ENCODE assay signal across 18 cellular contexts in genomic region chr12:9030776-9031175, GRCh38. TPM values are rescaled to one million over a fixed set of nuclear protein-coding genes. Genes with fewer than 3 reads are reported as not detected.
DNase-seq lines count a peak whose midpoint lies in the region; ATAC-seq and TF ChIP-seq lines count a peak whose summit lies in the region.
"Had no signal": no experiment of that assay in that cellular context is flagged by ENCODE, and none has a peak within 500 bp of the region (broad histone marks: within the 10 kb centered on the region; RNA-seq: fewer than 3 reads in every experiment).

No MANE protein-coding gene starts in this region.

- H2BK15ac ChIP-seq in H9 (ENCODE audit: low read depth, low read length) = no peak overlapping the region

- peaks cover 55% of the 10 kb centered on the region for H3K4me1 Mint-ChIP-seq in activated naive CD8-positive, alpha-beta T cell (ENCODE audit: low read depth)
- H3K4me1 Mint-ChIP-seq in activated naive CD8-positive, alpha-beta T cell treated with anti-CD3 and anti-CD28 coated beads for 36 hours = peaks cover 32% of the 10 kb centered on the region
- H3K4me1 Mint-ChIP-seq in H9 = peaks cover 5 to 9% of the 10 kb centered on the region in 2 experiments
- H3K4me1 Mint-ChIP-seq in effector memory CD8-positive, alpha-beta T cell (ENCODE audit: low read depth in 2 of 2) = peaks cover 37 to 52% of the 10 kb centered on the region in 2 donors
- H3K4me1 Mint-ChIP-seq in stimulated activated effector memory CD8-positive, alpha-beta T cell treated with anti-CD3 and anti-CD28 coated beads, Interleukin-12 subunit alpha, Interleukin-12 subunit beta, amount 100 ng/mL, for 72 hours = peaks cover 35% of the 10 kb centered on the region

- no CpG with 5 or more reads among the region's 2 CpGs for WGBS in H9 (ENCODE audit: extremely low coverage, insufficient read length, low lambda C conversion rate)

- no peak overlapping the region for H2BK5ac ChIP-seq in H9 (ENCODE audit: insufficient read length, low read length)

- peaks cover 6% of the 10 kb centered on the region for H3K9me3 Mint-ChIP-seq in activated naive CD8-positive, alpha-beta T cell (ENCODE audit: low read depth)
- H3K9me3 Mint-ChIP-seq in activated naive CD8-positive, alpha-beta T cell treated with anti-CD3 and anti-CD28 coated beads for 36 hours = peaks cover 12% of the 10 kb centered on the region
- H3K9me3 Mint-ChIP-seq in H9 = peaks cover 3% of the 10 kb centered on the region in 2 experiments; a peak in 2 of 5 replicates
- peaks cover 0 to 3% of the 10 kb centered on the region in 2 donors for H3K9me3 Mint-ChIP-seq in effector memory CD8-positive, alpha-beta T cell
- no peaks in the 10 kb centered on the region for H3K9me3 Mint-ChIP-seq in stimulated activated effector memory CD8-positive, alpha-beta T cell treated with anti-CD3 and anti-CD28 coated beads, Interleukin-12 subunit alpha, Interleukin-12 subunit beta, amount 100 ng/mL, for 72 hours

- ATAC-seq in effector memory CD8-positive, alpha-beta T cell (replicated peaks) = no peak
- ATAC-seq in stimulated activated effector memory CD8-positive, alpha-beta T cell treated with anti-CD3 and anti-CD28 coated beads, Interleukin-12 subunit alpha, Interleukin-12 subunit beta, amount 100 ng/mL, for 72 hours = no peak
- ATAC-seq: HepG2 had no signal

- TF ChIP-seq CTCF in H9 (conservative IDR thresholded peaks at IDR 0.05) = no peak

- H4K8ac ChIP-seq in H9 (replicated peaks; ENCODE audit: insufficient read length, low read depth, low read length) = no peak overlapping the region

- H3K27ac Mint-ChIP-seq in activated naive CD8-positive, alpha-beta T cell = peak overlapping the region; percentile 28
- no peak overlapping the region for H3K27ac Mint-ChIP-seq in activated naive CD8-positive, alpha-beta T cell treated with anti-CD3 and anti-CD28 coated beads for 36 hours
- peak overlapping the region in 2 of 3 experiments; percentile 18 to 42; a peak in 2 of 7 replicates for H3K27ac Mint-ChIP-seq in H9
- H3K27ac Mint-ChIP-seq in effector memory CD8-positive, alpha-beta T cell = peak overlapping the region; percentile 78 to 87
- H3K27ac Mint-ChIP-seq in stimulated activated effector memory CD8-positive, alpha-beta T cell treated with anti-CD3 and anti-CD28 coated beads, Interleukin-12 subunit alpha, Interleukin-12 subunit beta, amount 100 ng/mL, for 72 hours = peak overlapping the region; percentile 26

- H2BK120ac ChIP-seq in H9 (ENCODE audit: low read depth, low read length, poor library complexity, severe bottlenecking) = no peak overlapping the region

- H3K36me3 Mint-ChIP-seq in activated naive CD8-positive, alpha-beta T cell = peaks cover 16% of the 10 kb centered on the region
- peaks cover 19% of the 10 kb centered on the region for H3K36me3 Mint-ChIP-seq in activated naive CD8-positive, alpha-beta T cell treated with anti-CD3 and anti-CD28 coated beads for 36 hours
- peaks cover 2 to 8% (median 3%) of the 10 kb centered on the region in 3 experiments; a peak in 4 of 7 replicates for H3K36me3 Mint-ChIP-seq in H9 (ENCODE audit: insufficient read depth in 1 of 3, low read depth in 3 of 3)
- peaks cover 38% of the 10 kb centered on the region for H3K36me3 Mint-ChIP-seq in effector memory CD8-positive, alpha-beta T cell (ENCODE audit: insufficient read depth)
- H3K36me3 Mint-ChIP-seq in stimulated activated effector memory CD8-positive, alpha-beta T cell treated with anti-CD3 and anti-CD28 coated beads, Interleukin-12 subunit alpha, Interleukin-12 subunit beta, amount 100 ng/mL, for 72 hours = peaks cover 21% of the 10 kb centered on the region
- H3K36me3 Mint-ChIP-seq: CD14-positive monocyte had no signal

- no peaks in the 10 kb centered on the region for H3K79me1 ChIP-seq in H9 (ENCODE audit: insufficient read depth, low read depth, low read length, poor library complexity, severe bottlenecking)

- H3K4ac ChIP-seq in H9 (ENCODE audit: low read depth, low read length) = no peak overlapping the region

- H3K14ac ChIP-seq in H9 (ENCODE audit: insufficient read depth, low read length) = no peak overlapping the region

- no peak overlapping the region for H3T11ph ChIP-seq in H9 (ENCODE audit: low read length)

- H3K27ac ChIP-seq in H9 (ENCODE audit: insufficient read length, low read depth, low read length) = no peak overlapping the region
- H3K27ac ChIP-seq: SK-N-MC had no signal

- no peak overlapping the region for H2AFZ ChIP-seq in H9 (ENCODE audit: low read length)

- no peak overlapping the region for H3K9ac ChIP-seq in H9 (ENCODE audit: extremely low read depth, insufficient read length, low read length)

- no peak overlapping the region for H2BK20ac ChIP-seq in H9 (ENCODE audit: low read depth, low read length, poor library complexity, severe bottlenecking)

- H3K4me3 Mint-ChIP-seq in activated naive CD8-positive, alpha-beta T cell = no peak overlapping the region
- H3K4me3 Mint-ChIP-seq in activated naive CD8-positive, alpha-beta T cell treated with anti-CD3 and anti-CD28 coated beads for 36 hours = no peak overlapping the region
- no peak overlapping the region for H3K4me3 Mint-ChIP-seq in H9
- H3K4me3 Mint-ChIP-seq in effector memory CD8-positive, alpha-beta T cell = no peak overlapping the region
- H3K4me3 Mint-ChIP-seq in stimulated activated effector memory CD8-positive, alpha-beta T cell treated with anti-CD3 and anti-CD28 coated beads, Interleukin-12 subunit alpha, Interleukin-12 subunit beta, amount 100 ng/mL, for 72 hours = no peak overlapping the region
- H3K4me3 Mint-ChIP-seq: CD14-positive monocyte had no signal

- no peaks in the 10 kb centered on the region for H3K79me2 ChIP-seq in H9 (ENCODE audit: insufficient read depth, low read length)

- no peaks in the 10 kb centered on the region for H3K23me2 ChIP-seq in H9 (ENCODE audit: insufficient read length, low read depth, low read length, poor library complexity, severe bottlenecking)

- no peak overlapping the region for H3K18ac ChIP-seq in H9 (ENCODE audit: insufficient read length, low read depth, low read length)

- no peaks in the 10 kb centered on the region for H4K20me1 ChIP-seq in H9 (ENCODE audit: control insufficient read depth, insufficient read depth, insufficient read length)

- H3K27me3 ChIP-seq in H9 (ENCODE audit: insufficient read depth, low read length) = no peaks in the 10 kb centered on the region

- H3K23ac ChIP-seq in H9 (ENCODE audit: insufficient read length, low read depth, low read length) = no peak overlapping the region

- H3K9me3 ChIP-seq in H9 (ENCODE audit: control insufficient read depth, low read depth, low read length) = no peaks in the 10 kb centered on the region

- H2BK12ac ChIP-seq in H9 (ENCODE audit: insufficient read length, low read depth, low read length) = no peak overlapping the region

- H4K5ac ChIP-seq in H9 (ENCODE audit: insufficient read length, low read depth, low read length) = no peak overlapping the region

- no peak overlapping the region for H2AK5ac ChIP-seq in H9 (ENCODE audit: insufficient read length, low read length)

- no peak overlapping the region for H4K91ac ChIP-seq in H9 (ENCODE audit: insufficient read length, low read depth, low read length)

- H3K56ac ChIP-seq in H9 (ENCODE audit: insufficient read length, low read depth, low read length) = no peak overlapping the region

- no peak for DNase-seq in activated naive CD8-positive, alpha-beta T cell treated with anti-CD3 and anti-CD28 coated beads for 36 hours
- no peak for DNase-seq in H9
- DNase-seq in effector memory CD8-positive, alpha-beta T cell = no peak
- no peak for DNase-seq in stimulated activated effector memory CD8-positive, alpha-beta T cell treated with anti-CD3 and anti-CD28 coated beads, Interleukin-12 subunit alpha, Interleukin-12 subunit beta, amount 100 ng/mL, for 72 hours (ENCODE audit: low spot score in 2 of 2)
- no peak for DNase-seq in DMS153 treated with DMSO at 0.1 percent for 48 hours (lab: John Stamatoyannopoulos, UW; ENCODE audit: unreplicated experiment)
- DNase-seq in NOMO-1 treated with dmso at 0.1 percent for 144 hours (lab: John Stamatoyannopoulos, UW; ENCODE audit: unreplicated experiment) = no peak
- DNase-seq: ACHN, GOT3, KG1, NCI-H1105 treated with DMSO at 0.1 percent for 48 hours, NCI-H1694, NCI-H2081 treated with DMSO at 0.1 percent for 48 hours, OCI-M1, SHP77 had no signal

- H3K4me2 ChIP-seq in H9 (ENCODE audit: insufficient read depth, insufficient read length, low read length) = no peak overlapping the region

- no peaks in the 10 kb centered on the region for H3K4me1 ChIP-seq in H9 (ENCODE audit: insufficient read depth, low read length)

- H3K27me3 Mint-ChIP-seq in activated naive CD8-positive, alpha-beta T cell = no peaks in the 10 kb centered on the region
- peaks cover 5% of the 10 kb centered on the region for H3K27me3 Mint-ChIP-seq in activated naive CD8-positive, alpha-beta T cell treated with anti-CD3 and anti-CD28 coated beads for 36 hours
- no peaks in the 10 kb centered on the region for H3K27me3 Mint-ChIP-seq in H9 (ENCODE audit: low read depth)
- H3K27me3 Mint-ChIP-seq in effector memory CD8-positive, alpha-beta T cell = no peaks in the 10 kb centered on the region

RNA-seq across cellular contexts. Expression of gene KLRG1, which starts 41.4 kb away (rescaled TPM):
- total RNA-seq in activated naive CD8-positive, alpha-beta T cell treated with anti-CD3 and anti-CD28 coated beads for 36 hours = 1 to 10 TPM; 2.2 to 3.7 TPM
- 2.1 and 2.5 TPM in 2 replicates for total RNA-seq in H9 (2021)
